Comparison of ENCODE assay signal across 1 cellular context in the genomic region with DNA sequence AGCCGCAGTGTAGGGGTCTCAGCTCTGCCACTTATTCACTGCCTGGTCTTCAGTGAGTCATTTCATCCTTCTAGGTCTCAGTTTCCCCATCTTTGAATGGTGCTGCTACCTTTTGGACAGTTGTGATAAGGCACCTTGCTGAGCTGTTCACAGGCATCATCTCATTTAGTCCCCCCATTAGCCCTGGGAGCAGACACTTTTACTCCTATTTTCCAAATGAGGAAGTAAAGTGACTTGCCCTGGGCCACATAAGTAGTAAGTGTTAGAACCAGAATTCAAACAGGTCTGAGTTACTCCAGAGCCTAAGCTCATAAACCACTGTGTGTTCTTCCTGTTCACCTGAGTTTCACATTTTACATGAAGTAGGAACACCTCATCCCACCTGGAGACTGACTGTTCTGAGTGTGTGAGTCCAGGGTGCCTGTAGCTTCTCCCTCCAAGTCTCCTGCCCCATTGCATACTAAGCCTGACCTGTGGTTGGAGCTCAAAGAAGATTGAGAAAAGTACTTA.
TF ChIP-seq lines count a peak whose summit lies in the region.

No MANE protein-coding gene starts in this region.

TF ChIP-seq in K562, 482 proteins besides CTCF, POLR2A, EP300 and RAD21:
- TF ChIP-seq HMBOX1 (IDR thresholded peaks at IDR 0.05), result 0 out of 2 replicates have a peak, but pooled peaks have one; percentile 14
- TF ChIP-seq STAT5B (CRISPR knock-in tag; IDR thresholded peaks at IDR 0.05), result no peak
TF ChIP-seq in K562: peak in this region for 1.
